10 cellular contexts compared by ENCODE assay signal in genomic region chr9:95874303-95874988, GRCh38. TPM values are rescaled to one million over a fixed set of nuclear protein-coding genes. Genes with fewer than 3 reads are reported as not detected.
A peak's percentile ranks its signal among the peaks of the same experiment; 100 is the strongest.
DNase-seq lines count a peak whose midpoint lies in the region; ATAC-seq and TF ChIP-seq lines count a peak whose summit lies in the region.
"Had no signal": no experiment of that assay in that cellular context is flagged by ENCODE, and none has a peak within 500 bp of the region (broad histone marks: within the 10 kb centered on the region; RNA-seq: fewer than 3 reads in every experiment).

No MANE protein-coding gene starts in this region.

- no peak overlapping the region for H3K23ac ChIP-seq in H9 (ENCODE audit: insufficient read length, low read depth, low read length)

- H3K4me3 ChIP-seq in body of pancreas: peak overlapping the region; percentile 65 to 87
- H3K4me3 ChIP-seq in lung: peak overlapping the region; percentile 91

- TF ChIP-seq CTCF in H9 (conservative IDR thresholded peaks at IDR 0.05): no peak
- TF ChIP-seq CTCF in body of pancreas (IDR thresholded peaks at IDR 0.05): no peak
- TF ChIP-seq CTCF in lung (IDR thresholded peaks at IDR 0.05; ENCODE audit: control extremely low read depth, extremely low read depth): no peak

- H3K4me2 ChIP-seq in H9 (ENCODE audit: insufficient read depth, insufficient read length, low read length): peak overlapping the region; percentile 92

- no peaks in the 10 kb centered on the region for H3K27me3 Mint-ChIP-seq in H9 (ENCODE audit: low read depth)
- H3K27me3 Mint-ChIP-seq: activated CD4-positive, alpha-beta T cell treated with anti-CD3 and anti-CD28 coated beads for 36 hours had no signal

- no peaks in the 10 kb centered on the region for H3K9me3 Mint-ChIP-seq in H9
- H3K9me3 Mint-ChIP-seq: natural killer cell had no signal

- H2BK15ac ChIP-seq in H9 (ENCODE audit: low read depth, low read length): no peak overlapping the region

- peaks cover 9 to 12% of the 10 kb centered on the region in 2 experiments for H3K4me1 Mint-ChIP-seq in H9

- no peak overlapping the region for H2AFZ ChIP-seq in H9 (ENCODE audit: low read length)

- H4K20me1 ChIP-seq in H9 (ENCODE audit: control insufficient read depth, insufficient read depth, insufficient read length): no peaks in the 10 kb centered on the region

- peaks cover 6% of the 10 kb centered on the region for H3K79me1 ChIP-seq in H9 (ENCODE audit: insufficient read depth, low read depth, low read length, poor library complexity, severe bottlenecking)

- H3K4me3 Mint-ChIP-seq in H9: no peak overlapping the region
- H3K4me3 Mint-ChIP-seq: activated CD4-positive, alpha-beta T cell treated with anti-CD3 and anti-CD28 coated beads for 36 hours; natural killer cell had no signal

- H3K27ac Mint-ChIP-seq in H9: peak overlapping the region in 2 of 3 experiments; percentile 99 to 100; a peak in 5 of 7 replicates
- H3K27ac Mint-ChIP-seq: activated CD4-positive, alpha-beta T cell treated with anti-CD3 and anti-CD28 coated beads for 36 hours; natural killer cell had no signal

- no peak overlapping the region for H2BK12ac ChIP-seq in H9 (ENCODE audit: insufficient read length, low read depth, low read length)

- H3T11ph ChIP-seq in H9 (ENCODE audit: low read length): no peak overlapping the region

- H3K79me2 ChIP-seq in H9 (ENCODE audit: insufficient read depth, low read length): peaks cover 5% of the 10 kb centered on the region; the same call in 1 of the 2 replicates

- no peaks in the 10 kb centered on the region for H3K36me3 ChIP-seq in body of pancreas (replicated peaks in 1 of 2; ENCODE audit: insufficient read depth in 1 of 2, low read depth in 2 of 2)
- H3K36me3 ChIP-seq in lung (ENCODE audit: control insufficient read depth in 2 of 2, insufficient read depth in 2 of 2, low read length in 2 of 2): no peaks in the 10 kb centered on the region

- H3K56ac ChIP-seq in H9 (ENCODE audit: insufficient read length, low read depth, low read length): no peak overlapping the region

- peaks cover 3% of the 10 kb centered on the region; the same call in 1 of the 2 replicates for H3K4me1 ChIP-seq in H9 (ENCODE audit: insufficient read depth, low read length)
- H3K4me1 ChIP-seq in body of pancreas: peaks cover 15% of the 10 kb centered on the region
- H3K4me1 ChIP-seq in lung (ENCODE audit: control insufficient read depth in 2 of 2, insufficient read depth in 2 of 2, low read length in 2 of 2): peaks cover 1 to 12% of the 10 kb centered on the region in 2 donors

- no peak overlapping the region for H4K5ac ChIP-seq in H9 (ENCODE audit: insufficient read length, low read depth, low read length)

- ATAC-seq in body of pancreas (no peak), lung (ENCODE audit: insufficient read depth, low FRiP score) (no peak)

- H4K8ac ChIP-seq in H9 (replicated peaks; ENCODE audit: insufficient read length, low read depth, low read length): no peak overlapping the region

- H3K9ac ChIP-seq in H9 (ENCODE audit: extremely low read depth, insufficient read length, low read length): peak overlapping the region; percentile 92

- no peak overlapping the region for H2BK5ac ChIP-seq in H9 (ENCODE audit: insufficient read length, low read length)

- DNase-seq in AG08396 (ENCODE audit: low spot score) (peak; percentile 18), H9 (no peak), body of pancreas (no peak), lung (ENCODE audit: low spot score) (no peak), NCI-H1694 (lab: John Stamatoyannopoulos, UW) (no peak), SHP77 treated with DMSO at 0.1 percent for 48 hours (lab: John Stamatoyannopoulos, UW) (no peak)
- DNase-seq in stimulated activated CD4-positive, alpha-beta T cell treated with anti-CD3 and anti-CD28 coated beads, Interleukin-4, amount 100 ng/mL, for 4 hours: no peak
- DNase-seq in central memory CD4-positive, alpha-beta T cell: no peak

- H2AK5ac ChIP-seq in H9 (ENCODE audit: insufficient read length, low read length): no peak overlapping the region

- H3K23me2 ChIP-seq in H9 (ENCODE audit: insufficient read length, low read depth, low read length, poor library complexity, severe bottlenecking): peaks cover 6% of the 10 kb centered on the region

- H3K36me3 Mint-ChIP-seq in H9 (ENCODE audit: insufficient read depth in 1 of 3, low read depth in 3 of 3): peaks cover 3 to 9% (median 9%) of the 10 kb centered on the region in 3 experiments; a peak in 5 of 7 replicates
- H3K36me3 Mint-ChIP-seq: natural killer cell had no signal

- no peaks in the 10 kb centered on the region for H3K9me3 ChIP-seq in H9 (ENCODE audit: control insufficient read depth, low read depth, low read length)
- no peaks in the 10 kb centered on the region for H3K9me3 ChIP-seq in body of pancreas
- no peaks in the 10 kb centered on the region for H3K9me3 ChIP-seq in lung (ENCODE audit: control insufficient read depth in 2 of 2, insufficient read depth in 1 of 2, low read length in 1 of 2)

- H4K91ac ChIP-seq in H9 (ENCODE audit: insufficient read length, low read depth, low read length): no peak overlapping the region

- intact Hi-C loops in body of pancreas (cut with DNase I): no loop called here

- H2BK120ac ChIP-seq in H9 (ENCODE audit: low read depth, low read length, poor library complexity, severe bottlenecking): no peak overlapping the region

- no peak overlapping the region for H3K18ac ChIP-seq in H9 (ENCODE audit: insufficient read length, low read depth, low read length)

- H3K27me3 ChIP-seq in H9 (ENCODE audit: insufficient read depth, low read length) (no peaks in the 10 kb centered on the region), body of pancreas (no peaks in the 10 kb centered on the region), lung (ENCODE audit: control insufficient read depth, insufficient read depth) (no peaks in the 10 kb centered on the region)

- WGBS in H9 (ENCODE audit: extremely low coverage, insufficient read length, low lambda C conversion rate): no CpG with 5 or more reads among the region's 10 CpGs
- 23% methylated on average over 9 to 10 of the region's 10 CpGs for WGBS in body of pancreas, 2 donors
- WGBS in lung, 2 donors: 25 to 26% methylated on average over 10 of the region's 10 CpGs

- no peak overlapping the region for H3K27ac ChIP-seq in H9 (ENCODE audit: insufficient read length, low read depth, low read length)
- H3K27ac ChIP-seq in body of pancreas: peak overlapping the region in 3 of 4 donors; percentile 98 to 100 (median 100)
- H3K27ac ChIP-seq in lung (ENCODE audit: low read depth in 1 of 2, low read length in 1 of 2): peak overlapping the region in 1 of 2 donors; percentile 99

- H2BK20ac ChIP-seq in H9 (ENCODE audit: low read depth, low read length, poor library complexity, severe bottlenecking): no peak overlapping the region

- no peak for TF ChIP-seq POLR2A in body of pancreas (IDR thresholded peaks at IDR 0.05)

- H3K14ac ChIP-seq in H9 (ENCODE audit: insufficient read depth, low read length): no peak overlapping the region

- H3K4ac ChIP-seq in H9 (ENCODE audit: low read depth, low read length): no peak overlapping the region

RNA-seq across cellular contexts. Expression of gene ERCC6L2, which starts 1.0 kb away (rescaled TPM):
- total RNA-seq in H9 (2021): 47.3 and 57.7 TPM in 2 replicates
- total RNA-seq in body of pancreas: 10 to 100 TPM; 30.4 to 58.3 TPM
- 100 to 1,000 TPM in 1 of 2 donors, 10 to 100 TPM in 1; 37.4 to 125 TPM for total RNA-seq in lung
- polyA plus RNA-seq in lung: 10 to 100 TPM in 1 of 2 donors, 1 to 10 TPM in 1; 4.3 to 11.7 TPM
